2 cellular contexts compared by ENCODE assay signal in the genomic region with DNA sequence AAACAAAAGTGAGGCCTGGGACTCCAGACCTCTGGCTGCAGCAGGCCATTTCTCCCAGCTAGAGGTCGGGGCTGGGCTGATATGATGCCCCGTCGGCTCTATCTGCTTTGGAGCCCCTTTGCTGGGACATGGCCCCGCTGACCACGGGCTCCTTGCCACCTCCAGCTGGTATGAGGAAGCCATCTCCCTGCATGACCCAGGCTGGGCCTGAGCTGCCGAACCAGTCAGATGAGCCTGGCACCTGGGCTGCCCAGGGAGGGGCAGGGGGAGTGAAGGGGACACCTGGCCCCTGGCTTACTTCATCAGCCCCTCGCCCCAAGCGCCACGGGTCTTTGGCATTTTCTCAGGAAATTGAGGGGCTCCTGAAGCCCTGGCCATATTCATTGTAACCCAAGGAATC.
TF ChIP-seq lines count a peak whose summit lies in the region.

No MANE protein-coding gene starts in this region.

TF ChIP-seq in K562, 482 proteins besides CTCF, POLR2A, EP300 and RAD21:
- TF ChIP-seq HMG20B (CRISPR knock-in tag; IDR thresholded peaks at IDR 0.05) (no peak), DACH1 (IDR thresholded peaks at IDR 0.05; ENCODE audit: partially characterized antibody) (no peak), NR4A1 (CRISPR knock-in tag; IDR thresholded peaks at IDR 0.05) (no peak), NR4A1 (tag; IDR thresholded peaks at IDR 0.05) (no peak), POLR2G (IDR thresholded peaks at IDR 0.05; ENCODE audit: low read depth, low read length) (0 out of 2 replicates have a peak, but pooled peaks have one; percentile 17)
- TF ChIP-seq, protein P1, sequence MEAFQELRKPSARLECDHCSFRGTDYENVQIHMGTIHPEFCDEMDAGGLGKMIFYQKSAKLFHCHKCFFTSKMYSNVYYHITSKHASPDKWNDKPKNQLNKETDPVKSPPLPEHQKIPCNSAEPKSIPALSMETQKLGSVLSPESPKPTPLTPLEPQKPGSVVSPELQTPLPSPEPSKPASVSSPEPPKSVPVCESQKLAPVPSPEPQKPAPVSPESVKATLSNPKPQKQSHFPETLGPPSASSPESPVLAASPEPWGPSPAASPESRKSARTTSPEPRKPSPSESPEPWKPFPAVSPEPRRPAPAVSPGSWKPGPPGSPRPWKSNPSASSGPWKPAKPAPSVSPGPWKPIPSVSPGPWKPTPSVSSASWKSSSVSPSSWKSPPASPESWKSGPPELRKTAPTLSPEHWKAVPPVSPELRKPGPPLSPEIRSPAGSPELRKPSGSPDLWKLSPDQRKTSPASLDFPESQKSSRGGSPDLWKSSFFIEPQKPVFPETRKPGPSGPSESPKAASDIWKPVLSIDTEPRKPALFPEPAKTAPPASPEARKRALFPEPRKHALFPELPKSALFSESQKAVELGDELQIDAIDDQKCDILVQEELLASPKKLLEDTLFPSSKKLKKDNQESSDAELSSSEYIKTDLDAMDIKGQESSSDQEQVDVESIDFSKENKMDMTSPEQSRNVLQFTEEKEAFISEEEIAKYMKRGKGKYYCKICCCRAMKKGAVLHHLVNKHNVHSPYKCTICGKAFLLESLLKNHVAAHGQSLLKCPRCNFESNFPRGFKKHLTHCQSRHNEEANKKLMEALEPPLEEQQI (IDR thresholded peaks at IDR 0.05): no peak

TF ChIP-seq in HepG2, 621 proteins besides CTCF, POLR2A, EP300 and RAD21:
- TF ChIP-seq CHD2 (IDR thresholded peaks at IDR 0.05; ENCODE audit: low read depth, low read length): no peak
- no peak for TF ChIP-seq SAFB2 (CRISPR knock-in tag; IDR thresholded peaks at IDR 0.05; ENCODE audit: borderline replicate concordance, low read depth)
- TF ChIP-seq, protein P2, sequence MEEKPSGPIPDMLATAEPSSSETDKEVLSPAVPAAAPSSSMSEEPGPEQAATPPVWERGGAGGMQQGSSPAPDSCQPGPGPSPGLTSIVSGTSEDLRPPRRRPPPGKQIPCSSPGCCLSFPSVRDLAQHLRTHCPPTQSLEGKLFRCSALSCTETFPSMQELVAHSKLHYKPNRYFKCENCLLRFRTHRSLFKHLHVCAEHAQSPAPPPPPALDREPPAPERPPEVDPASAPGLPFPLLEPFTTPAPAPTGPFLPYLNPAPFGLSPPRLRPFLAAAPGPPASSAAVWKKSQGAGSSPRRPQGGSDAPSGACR (CRISPR knock-in tag; IDR thresholded peaks at IDR 0.05): no peak
- TF ChIP-seq SOX13 (IDR thresholded peaks at IDR 0.05): no peak
- no peak for TF ChIP-seq SOX13 (CRISPR knock-in tag; conservative IDR thresholded peaks at IDR 0.05 in 1 of 2, IDR thresholded peaks at IDR 0.05 in 1 of 2)
- no peak for TF ChIP-seq ZNF768 (CRISPR knock-in tag; IDR thresholded peaks at IDR 0.05)
- TF ChIP-seq ZKSCAN5 (CRISPR knock-in tag; IDR thresholded peaks at IDR 0.05): no peak
- no peak for TF ChIP-seq ZNF782 (CRISPR knock-in tag; IDR thresholded peaks at IDR 0.05; ENCODE audit: borderline replicate concordance)
- TF ChIP-seq, protein P3, sequence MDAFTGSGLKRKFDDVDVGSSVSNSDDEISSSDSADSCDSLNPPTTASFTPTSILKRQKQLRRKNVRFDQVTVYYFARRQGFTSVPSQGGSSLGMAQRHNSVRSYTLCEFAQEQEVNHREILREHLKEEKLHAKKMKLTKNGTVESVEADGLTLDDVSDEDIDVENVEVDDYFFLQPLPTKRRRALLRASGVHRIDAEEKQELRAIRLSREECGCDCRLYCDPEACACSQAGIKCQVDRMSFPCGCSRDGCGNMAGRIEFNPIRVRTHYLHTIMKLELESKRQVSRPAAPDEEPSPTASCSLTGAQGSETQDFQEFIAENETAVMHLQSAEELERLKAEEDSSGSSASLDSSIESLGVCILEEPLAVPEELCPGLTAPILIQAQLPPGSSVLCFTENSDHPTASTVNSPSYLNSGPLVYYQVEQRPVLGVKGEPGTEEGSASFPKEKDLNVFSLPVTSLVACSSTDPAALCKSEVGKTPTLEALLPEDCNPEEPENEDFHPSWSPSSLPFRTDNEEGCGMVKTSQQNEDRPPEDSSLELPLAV (CRISPR knock-in tag; conservative IDR thresholded peaks at IDR 0.05; ENCODE audit: low read depth): no peak
- TF ChIP-seq ZNF891 (CRISPR knock-in tag; IDR thresholded peaks at IDR 0.05): no peak
- TF ChIP-seq, protein P4, sequence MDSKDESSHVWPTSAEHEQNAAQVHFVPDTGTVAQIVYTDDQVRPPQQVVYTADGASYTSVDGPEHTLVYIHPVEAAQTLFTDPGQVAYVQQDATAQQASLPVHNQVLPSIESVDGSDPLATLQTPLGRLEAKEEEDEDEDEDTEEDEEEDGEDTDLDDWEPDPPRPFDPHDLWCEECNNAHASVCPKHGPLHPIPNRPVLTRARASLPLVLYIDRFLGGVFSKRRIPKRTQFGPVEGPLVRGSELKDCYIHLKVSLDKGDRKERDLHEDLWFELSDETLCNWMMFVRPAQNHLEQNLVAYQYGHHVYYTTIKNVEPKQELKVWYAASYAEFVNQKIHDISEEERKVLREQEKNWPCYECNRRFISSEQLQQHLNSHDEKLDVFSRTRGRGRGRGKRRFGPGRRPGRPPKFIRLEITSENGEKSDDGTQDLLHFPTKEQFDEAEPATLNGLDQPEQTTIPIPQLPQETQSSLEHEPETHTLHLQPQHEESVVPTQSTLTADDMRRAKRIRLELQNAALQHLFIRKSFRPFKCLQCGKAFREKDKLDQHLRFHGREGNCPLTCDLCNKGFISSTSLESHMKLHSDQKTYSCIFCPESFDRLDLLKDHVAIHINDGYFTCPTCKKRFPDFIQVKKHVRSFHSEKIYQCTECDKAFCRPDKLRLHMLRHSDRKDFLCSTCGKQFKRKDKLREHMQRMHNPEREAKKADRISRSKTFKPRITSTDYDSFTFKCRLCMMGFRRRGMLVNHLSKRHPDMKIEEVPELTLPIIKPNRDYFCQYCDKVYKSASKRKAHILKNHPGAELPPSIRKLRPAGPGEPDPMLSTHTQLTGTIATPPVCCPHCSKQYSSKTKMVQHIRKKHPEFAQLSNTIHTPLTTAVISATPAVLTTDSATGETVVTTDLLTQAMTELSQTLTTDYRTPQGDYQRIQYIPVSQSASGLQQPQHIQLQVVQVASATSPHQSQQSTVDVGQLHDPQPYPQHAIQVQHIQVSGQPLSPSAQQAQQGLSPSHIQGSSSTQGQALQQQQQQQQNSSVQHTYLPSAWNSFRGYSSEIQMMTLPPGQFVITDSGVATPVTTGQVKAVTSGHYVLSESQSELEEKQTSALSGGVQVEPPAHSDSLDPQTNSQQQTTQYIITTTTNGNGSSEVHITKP (CRISPR knock-in tag; IDR thresholded peaks at IDR 0.05; ENCODE audit: low read depth): no peak
- no peak for TF ChIP-seq TCF12 (IDR thresholded peaks at IDR 0.05)
- no peak for TF ChIP-seq TCF12 (CRISPR knock-in tag; IDR thresholded peaks at IDR 0.05)
- TF ChIP-seq SMARCC2 (IDR thresholded peaks at IDR 0.05): no peak
- no peak for TF ChIP-seq ZNF124 (CRISPR knock-in tag; IDR thresholded peaks at IDR 0.05)
- TF ChIP-seq FOXA3 (CRISPR knock-in tag; IDR thresholded peaks at IDR 0.05): no peak
- no peak for TF ChIP-seq USF2 (IDR thresholded peaks at IDR 0.05; ENCODE audit: low read depth, low read length)
- TF ChIP-seq USF2 (CRISPR knock-in tag; IDR thresholded peaks at IDR 0.05; ENCODE audit: borderline replicate concordance): no peak
- TF ChIP-seq RFX3 (CRISPR knock-in tag; IDR thresholded peaks at IDR 0.05): no peak
- no peak for TF ChIP-seq FIP1L1 (IDR thresholded peaks at IDR 0.05; ENCODE audit: borderline replicate concordance, insufficient read depth, low read depth, low read length)
- no peak for TF ChIP-seq KLF12 (CRISPR knock-in tag; IDR thresholded peaks at IDR 0.05; ENCODE audit: borderline replicate concordance)
